Comparison of ENCODE assay signal across 1 cellular context in the genomic region with DNA sequence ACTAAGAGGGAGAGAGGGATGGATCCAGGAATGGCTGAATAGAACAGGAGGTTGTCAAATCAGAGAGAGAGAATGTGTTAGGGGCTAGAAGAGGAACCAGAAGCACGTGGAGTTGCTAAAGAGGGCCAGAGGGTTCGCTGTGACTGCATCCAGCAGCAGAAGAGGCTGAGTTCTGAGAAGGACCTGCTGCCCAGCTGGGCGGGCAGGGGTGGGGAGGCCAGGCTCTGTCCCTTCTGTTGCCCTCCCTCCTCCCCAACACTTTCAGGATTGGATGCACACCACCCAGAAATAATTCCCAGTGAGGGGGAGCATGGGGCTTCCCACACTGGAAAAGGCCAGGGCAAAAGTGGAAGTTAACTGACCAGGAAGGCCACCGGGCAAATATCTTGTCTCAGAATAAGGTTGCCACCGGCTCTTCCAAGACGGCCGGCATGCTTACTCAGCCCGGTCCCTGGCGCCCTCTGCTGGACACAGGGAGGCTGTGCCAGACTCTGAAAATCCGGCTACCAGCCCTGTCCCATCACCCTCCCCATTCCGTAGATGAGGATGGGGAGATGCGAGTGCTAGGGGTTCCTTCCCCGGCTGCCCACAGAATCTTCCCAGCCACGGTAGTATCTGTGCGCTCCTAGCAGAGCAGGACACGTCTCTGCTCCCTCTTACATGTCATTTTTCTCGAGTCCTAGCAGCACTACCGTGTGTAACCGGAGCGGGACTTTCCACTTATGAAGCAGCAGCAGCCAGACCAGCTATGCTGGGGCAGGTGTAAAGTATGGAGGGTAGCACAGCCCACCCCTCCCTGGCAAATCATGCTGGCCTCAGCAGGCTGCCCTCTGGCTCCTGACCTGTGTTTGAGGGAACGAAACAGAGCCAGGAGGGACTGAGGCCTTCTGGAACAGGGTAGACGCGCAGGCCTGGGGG.
TF ChIP-seq lines count a peak whose summit lies in the region.

No MANE protein-coding gene starts in this region.

TF ChIP-seq in K562, 482 proteins besides CTCF, POLR2A, EP300 and RAD21 (continued from another document):
- TF ChIP-seq CCAR2 (IDR thresholded peaks at IDR 0.05; ENCODE audit: low read depth, low read length) (no peak), ZNF444 (CRISPR knock-in tag; IDR thresholded peaks at IDR 0.05) (no peak), ZNF12 (CRISPR knock-in tag; IDR thresholded peaks at IDR 0.05) (no peak), CXXC5 (CRISPR knock-in tag; IDR thresholded peaks at IDR 0.05) (no peak), ZSCAN29 (IDR thresholded peaks at IDR 0.05) (no peak), ZBTB17 (CRISPR knock-in tag; IDR thresholded peaks at IDR 0.05) (no peak), EZH2 (IDR thresholded peaks at IDR 0.05; ENCODE audit: borderline replicate concordance, low read depth, low read length) (no peak), ZNF584 (CRISPR knock-in tag; IDR thresholded peaks at IDR 0.05; ENCODE audit: low read depth) (no peak), NCOA2 (IDR thresholded peaks at IDR 0.05; ENCODE audit: partially characterized antibody in 2 of 2) (no peak), RHOXF2B (CRISPR knock-in tag; conservative IDR thresholded peaks at IDR 0.05) (no peak), ZNF76 (CRISPR knock-in tag; IDR thresholded peaks at IDR 0.05; ENCODE audit: borderline replicate concordance) (no peak), ZNF551 (CRISPR knock-in tag; IDR thresholded peaks at IDR 0.05) (no peak), TCFL5 (CRISPR knock-in tag; conservative IDR thresholded peaks at IDR 0.05) (no peak), ZNF717 (CRISPR knock-in tag; IDR thresholded peaks at IDR 0.05) (no peak), ZNF431 (CRISPR knock-in tag; IDR thresholded peaks at IDR 0.05) (no peak), TAL1 (IDR thresholded peaks at IDR 0.05) (no peak), RCOR1 (IDR thresholded peaks at IDR 0.05; ENCODE audit: borderline replicate concordance in 1 of 2, low read depth in 2 of 2, low read length in 2 of 2) (peak in 1 of 2 experiments; percentile 53; a peak in 2 of 4 replicates), ZNF79 (CRISPR knock-in tag; IDR thresholded peaks at IDR 0.05; ENCODE audit: low read depth) (no peak), ZZZ3 (IDR thresholded peaks at IDR 0.05) (no peak), TCF7 (IDR thresholded peaks at IDR 0.05; ENCODE audit: borderline replicate concordance) (no peak), SPI1 (IDR thresholded peaks at IDR 0.05; ENCODE audit: borderline replicate concordance, low read depth, low read length) (no peak), HDAC2 (IDR thresholded peaks at IDR 0.05) (no peak), ZNF77 (CRISPR knock-in tag; IDR thresholded peaks at IDR 0.05) (no peak), CEBPB (tag; IDR thresholded peaks at IDR 0.05) (no peak), PPARD (CRISPR knock-in tag; IDR thresholded peaks at IDR 0.05) (no peak), U2AF1 (optimal IDR thresholded peaks at IDR 0.05; ENCODE audit: low read depth, low read length) (no peak), RFX5 (IDR thresholded peaks at IDR 0.05; ENCODE audit: low read depth, low read length) (no peak), GATAD2A (IDR thresholded peaks at IDR 0.05) (no peak), MTF1 (CRISPR knock-in tag; IDR thresholded peaks at IDR 0.05; ENCODE audit: borderline replicate concordance) (no peak), ETS2 (tag; IDR thresholded peaks at IDR 0.05; ENCODE audit: borderline replicate concordance, poor library complexity, severe bottlenecking) (no peak), BHLHE40 (IDR thresholded peaks at IDR 0.05; ENCODE audit: low read length) (no peak), XRCC3 (IDR thresholded peaks at IDR 0.05) (no peak), HIVEP1 (CRISPR knock-in tag; IDR thresholded peaks at IDR 0.05) (no peak), NFATC3 (IDR thresholded peaks at IDR 0.05) (no peak), ZNF140 (CRISPR knock-in tag; IDR thresholded peaks at IDR 0.05) (no peak), HCFC1 (IDR thresholded peaks at IDR 0.05; ENCODE audit: low read depth, low read length) (0 out of 2 replicates have a peak, but pooled peaks have one; percentile 23)
- TF ChIP-seq, protein P1, sequence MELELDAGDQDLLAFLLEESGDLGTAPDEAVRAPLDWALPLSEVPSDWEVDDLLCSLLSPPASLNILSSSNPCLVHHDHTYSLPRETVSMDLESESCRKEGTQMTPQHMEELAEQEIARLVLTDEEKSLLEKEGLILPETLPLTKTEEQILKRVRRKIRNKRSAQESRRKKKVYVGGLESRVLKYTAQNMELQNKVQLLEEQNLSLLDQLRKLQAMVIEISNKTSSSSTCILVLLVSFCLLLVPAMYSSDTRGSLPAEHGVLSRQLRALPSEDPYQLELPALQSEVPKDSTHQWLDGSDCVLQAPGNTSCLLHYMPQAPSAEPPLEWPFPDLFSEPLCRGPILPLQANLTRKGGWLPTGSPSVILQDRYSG (tag; conservative IDR thresholded peaks at IDR 0.05; ENCODE audit: low read depth) = no peak
- TF ChIP-seq, protein P2, sequence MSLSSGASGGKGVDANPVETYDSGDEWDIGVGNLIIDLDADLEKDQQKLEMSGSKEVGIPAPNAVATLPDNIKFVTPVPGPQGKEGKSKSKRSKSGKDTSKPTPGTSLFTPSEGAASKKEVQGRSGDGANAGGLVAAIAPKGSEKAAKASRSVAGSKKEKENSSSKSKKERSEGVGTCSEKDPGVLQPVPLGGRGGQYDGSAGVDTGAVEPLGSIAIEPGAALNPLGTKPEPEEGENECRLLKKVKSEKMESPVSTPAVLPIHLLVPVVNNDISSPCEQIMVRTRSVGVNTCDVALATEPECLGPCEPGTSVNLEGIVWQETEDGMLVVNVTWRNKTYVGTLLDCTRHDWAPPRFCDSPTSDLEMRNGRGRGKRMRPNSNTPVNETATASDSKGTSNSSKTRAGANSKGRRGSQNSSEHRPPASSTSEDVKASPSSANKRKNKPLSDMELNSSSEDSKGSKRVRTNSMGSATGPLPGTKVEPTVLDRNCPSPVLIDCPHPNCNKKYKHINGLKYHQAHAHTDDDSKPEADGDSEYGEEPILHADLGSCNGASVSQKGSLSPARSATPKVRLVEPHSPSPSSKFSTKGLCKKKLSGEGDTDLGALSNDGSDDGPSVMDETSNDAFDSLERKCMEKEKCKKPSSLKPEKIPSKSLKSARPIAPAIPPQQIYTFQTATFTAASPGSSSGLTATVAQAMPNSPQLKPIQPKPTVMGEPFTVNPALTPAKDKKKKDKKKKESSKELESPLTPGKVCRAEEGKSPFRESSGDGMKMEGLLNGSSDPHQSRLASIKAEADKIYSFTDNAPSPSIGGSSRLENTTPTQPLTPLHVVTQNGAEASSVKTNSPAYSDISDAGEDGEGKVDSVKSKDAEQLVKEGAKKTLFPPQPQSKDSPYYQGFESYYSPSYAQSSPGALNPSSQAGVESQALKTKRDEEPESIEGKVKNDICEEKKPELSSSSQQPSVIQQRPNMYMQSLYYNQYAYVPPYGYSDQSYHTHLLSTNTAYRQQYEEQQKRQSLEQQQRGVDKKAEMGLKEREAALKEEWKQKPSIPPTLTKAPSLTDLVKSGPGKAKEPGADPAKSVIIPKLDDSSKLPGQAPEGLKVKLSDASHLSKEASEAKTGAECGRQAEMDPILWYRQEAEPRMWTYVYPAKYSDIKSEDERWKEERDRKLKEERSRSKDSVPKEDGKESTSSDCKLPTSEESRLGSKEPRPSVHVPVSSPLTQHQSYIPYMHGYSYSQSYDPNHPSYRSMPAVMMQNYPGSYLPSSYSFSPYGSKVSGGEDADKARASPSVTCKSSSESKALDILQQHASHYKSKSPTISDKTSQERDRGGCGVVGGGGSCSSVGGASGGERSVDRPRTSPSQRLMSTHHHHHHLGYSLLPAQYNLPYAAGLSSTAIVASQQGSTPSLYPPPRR (CRISPR knock-in tag; IDR thresholded peaks at IDR 0.05; ENCODE audit: borderline replicate concordance) = no peak
- TF ChIP-seq, protein P3, sequence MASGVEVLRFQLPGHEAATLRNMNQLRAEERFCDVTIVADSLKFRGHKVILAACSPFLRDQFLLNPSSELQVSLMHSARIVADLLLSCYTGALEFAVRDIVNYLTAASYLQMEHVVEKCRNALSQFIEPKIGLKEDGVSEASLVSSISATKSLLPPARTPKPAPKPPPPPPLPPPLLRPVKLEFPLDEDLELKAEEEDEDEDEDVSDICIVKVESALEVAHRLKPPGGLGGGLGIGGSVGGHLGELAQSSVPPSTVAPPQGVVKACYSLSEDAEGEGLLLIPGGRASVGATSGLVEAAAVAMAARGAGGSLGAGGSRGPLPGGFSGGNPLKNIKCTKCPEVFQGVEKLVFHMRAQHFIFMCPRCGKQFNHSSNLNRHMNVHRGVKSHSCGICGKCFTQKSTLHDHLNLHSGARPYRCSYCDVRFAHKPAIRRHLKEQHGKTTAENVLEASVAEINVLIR (CRISPR knock-in tag; IDR thresholded peaks at IDR 0.05) = no peak
- TF ChIP-seq, protein P4, sequence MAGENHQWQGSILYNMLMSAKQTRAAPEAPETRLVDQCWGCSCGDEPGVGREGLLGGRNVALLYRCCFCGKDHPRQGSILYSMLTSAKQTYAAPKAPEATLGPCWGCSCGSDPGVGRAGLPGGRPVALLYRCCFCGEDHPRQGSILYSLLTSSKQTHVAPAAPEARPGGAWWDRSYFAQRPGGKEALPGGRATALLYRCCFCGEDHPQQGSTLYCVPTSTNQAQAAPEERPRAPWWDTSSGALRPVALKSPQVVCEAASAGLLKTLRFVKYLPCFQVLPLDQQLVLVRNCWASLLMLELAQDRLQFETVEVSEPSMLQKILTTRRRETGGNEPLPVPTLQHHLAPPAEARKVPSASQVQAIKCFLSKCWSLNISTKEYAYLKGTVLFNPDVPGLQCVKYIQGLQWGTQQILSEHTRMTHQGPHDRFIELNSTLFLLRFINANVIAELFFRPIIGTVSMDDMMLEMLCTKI (IDR thresholded peaks at IDR 0.05; ENCODE audit: partially characterized antibody) = no peak
- TF ChIP-seq, protein P5, sequence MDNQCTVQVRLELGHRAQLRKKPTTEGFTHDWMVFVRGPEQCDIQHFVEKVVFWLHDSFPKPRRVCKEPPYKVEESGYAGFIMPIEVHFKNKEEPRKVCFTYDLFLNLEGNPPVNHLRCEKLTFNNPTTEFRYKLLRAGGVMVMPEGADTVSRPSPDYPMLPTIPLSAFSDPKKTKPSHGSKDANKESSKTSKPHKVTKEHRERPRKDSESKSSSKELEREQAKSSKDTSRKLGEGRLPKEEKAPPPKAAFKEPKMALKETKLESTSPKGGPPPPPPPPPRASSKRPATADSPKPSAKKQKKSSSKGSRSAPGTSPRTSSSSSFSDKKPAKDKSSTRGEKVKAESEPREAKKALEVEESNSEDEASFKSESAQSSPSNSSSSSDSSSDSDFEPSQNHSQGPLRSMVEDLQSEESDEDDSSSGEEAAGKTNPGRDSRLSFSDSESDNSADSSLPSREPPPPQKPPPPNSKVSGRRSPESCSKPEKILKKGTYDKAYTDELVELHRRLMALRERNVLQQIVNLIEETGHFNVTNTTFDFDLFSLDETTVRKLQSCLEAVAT (IDR thresholded peaks at IDR 0.05) = no peak
- TF ChIP-seq, protein P6, sequence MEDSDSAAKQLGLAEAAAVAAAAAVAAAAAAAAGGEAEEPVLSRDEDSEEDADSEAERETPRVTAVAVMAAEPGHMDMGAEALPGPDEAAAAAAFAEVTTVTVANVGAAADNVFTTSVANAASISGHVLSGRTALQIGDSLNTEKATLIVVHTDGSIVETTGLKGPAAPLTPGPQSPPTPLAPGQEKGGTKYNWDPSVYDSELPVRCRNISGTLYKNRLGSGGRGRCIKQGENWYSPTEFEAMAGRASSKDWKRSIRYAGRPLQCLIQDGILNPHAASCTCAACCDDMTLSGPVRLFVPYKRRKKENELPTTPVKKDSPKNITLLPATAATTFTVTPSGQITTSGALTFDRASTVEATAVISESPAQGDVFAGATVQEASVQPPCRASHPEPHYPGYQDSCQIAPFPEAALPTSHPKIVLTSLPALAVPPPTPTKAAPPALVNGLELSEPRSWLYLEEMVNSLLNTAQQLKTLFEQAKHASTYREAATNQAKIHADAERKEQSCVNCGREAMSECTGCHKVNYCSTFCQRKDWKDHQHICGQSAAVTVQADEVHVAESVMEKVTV (CRISPR knock-in tag; IDR thresholded peaks at IDR 0.05) = peak; percentile 97
- TF ChIP-seq, protein P7, sequence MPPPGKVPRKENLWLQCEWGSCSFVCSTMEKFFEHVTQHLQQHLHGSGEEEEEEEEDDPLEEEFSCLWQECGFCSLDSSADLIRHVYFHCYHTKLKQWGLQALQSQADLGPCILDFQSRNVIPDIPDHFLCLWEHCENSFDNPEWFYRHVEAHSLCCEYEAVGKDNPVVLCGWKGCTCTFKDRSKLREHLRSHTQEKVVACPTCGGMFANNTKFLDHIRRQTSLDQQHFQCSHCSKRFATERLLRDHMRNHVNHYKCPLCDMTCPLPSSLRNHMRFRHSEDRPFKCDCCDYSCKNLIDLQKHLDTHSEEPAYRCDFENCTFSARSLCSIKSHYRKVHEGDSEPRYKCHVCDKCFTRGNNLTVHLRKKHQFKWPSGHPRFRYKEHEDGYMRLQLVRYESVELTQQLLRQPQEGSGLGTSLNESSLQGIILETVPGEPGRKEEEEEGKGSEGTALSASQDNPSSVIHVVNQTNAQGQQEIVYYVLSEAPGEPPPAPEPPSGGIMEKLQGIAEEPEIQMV (tag; conservative IDR thresholded peaks at IDR 0.05; ENCODE audit: low read depth) = no peak
